In the genomic region with DNA sequence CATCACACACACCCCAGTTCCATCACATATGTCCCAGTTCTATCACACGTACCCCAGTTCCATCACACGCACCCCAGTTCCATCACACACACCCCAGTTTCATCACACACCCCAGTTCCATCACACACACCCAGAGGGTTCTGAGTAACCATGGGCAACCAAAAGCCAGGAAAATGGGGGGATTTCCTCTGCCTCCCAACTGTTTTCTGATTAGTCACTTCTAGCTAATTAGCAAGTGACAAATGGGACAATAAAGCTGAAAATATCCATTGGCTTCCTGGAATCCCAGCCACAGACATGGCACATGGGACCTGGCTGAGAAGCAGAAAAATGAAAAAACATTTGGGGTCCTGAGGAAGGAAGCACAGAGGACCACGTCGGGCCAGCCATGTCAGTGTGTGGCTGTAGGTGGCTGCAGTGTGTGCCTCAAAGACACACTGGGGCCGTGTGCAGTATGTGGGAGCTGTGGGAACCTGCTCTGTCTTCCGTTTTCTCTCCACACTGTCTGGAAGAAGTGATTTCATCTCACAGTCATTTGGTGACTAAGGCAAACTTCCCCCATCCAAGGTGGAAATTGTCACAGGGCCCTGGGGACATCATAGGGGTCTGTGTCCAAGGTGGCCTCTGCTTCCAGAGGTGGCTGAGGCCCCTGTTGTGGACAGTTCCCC, we compare ENCODE assay signal across 8 cellular contexts.
DNase-seq lines count a peak whose midpoint lies in the region; ATAC-seq and TF ChIP-seq lines count a peak whose summit lies in the region.

No MANE protein-coding gene starts in this region.

- H3K36me3 Mint-ChIP-seq in glutamatergic neuron (ENCODE audit: unreplicated experiment) = no peaks in the 10 kb centered on the region

- H3K4me3 Mint-ChIP-seq in glutamatergic neuron (ENCODE audit: unreplicated experiment) = no peak overlapping the region

- no peak overlapping the region for H3K27ac ChIP-seq in aorta (ENCODE audit: low read depth in 1 of 2, low read length in 2 of 2)

- peaks cover 1% of the 10 kb centered on the region for H3K9me3 Mint-ChIP-seq in glutamatergic neuron (ENCODE audit: unreplicated experiment)

- H3K9me3 ChIP-seq in aorta (ENCODE audit: control insufficient read depth, low read length) = no peaks in the 10 kb centered on the region

- no peak for ATAC-seq in aorta (ENCODE audit: low FRiP score)
- ATAC-seq in GM19324 (IDR thresholded peaks at IDR 0.05; ENCODE audit: low FRiP score, unreplicated experiment) = no peak
- ATAC-seq in GM21529 (IDR thresholded peaks at IDR 0.05; ENCODE audit: unreplicated experiment) = no peak

- H3K4me1 Mint-ChIP-seq in glutamatergic neuron (ENCODE audit: low read depth, unreplicated experiment) = peaks cover 42% of the 10 kb centered on the region

- no peaks in the 10 kb centered on the region for H3K36me3 ChIP-seq in aorta (ENCODE audit: control insufficient read depth in 1 of 2, insufficient read depth in 2 of 2, low read length in 1 of 2)

- WGBS in aorta, 2 donors = 79 to 81% methylated on average over 6 of the region's 6 CpGs

- TF ChIP-seq CTCF in glutamatergic neuron (IDR thresholded peaks at IDR 0.05; ENCODE audit: partially characterized antibody, unreplicated experiment) = no peak

- peaks cover 17% of the 10 kb centered on the region for H3K27me3 Mint-ChIP-seq in glutamatergic neuron (ENCODE audit: unreplicated experiment)

- H3K27ac Mint-ChIP-seq in glutamatergic neuron (ENCODE audit: unreplicated experiment) = peak overlapping the region; percentile 22

- intact Hi-C loops in aorta (cut with DNase I) = no loop called here

- no peaks in the 10 kb centered on the region for H3K4me1 ChIP-seq in aorta (ENCODE audit: control insufficient read depth in 1 of 2, insufficient read depth in 2 of 2, low read length in 2 of 2)

- no peak overlapping the region for H3K4me3 ChIP-seq in aorta (ENCODE audit: low read length in 2 of 2)

- no peaks in the 10 kb centered on the region for H3K27me3 ChIP-seq in aorta (ENCODE audit: control insufficient read depth in 1 of 2, insufficient read depth in 2 of 2, low read length in 1 of 2)

- DNase-seq in stimulated activated naive CD4-positive, alpha-beta T cell treated with Interleukin-2 at 50 U/mL for 16 hours (lab: John Stamatoyannopoulos, UW) = peak; percentile 6
- DNase-seq in stimulated activated naive CD4-positive, alpha-beta T cell (lab: John Stamatoyannopoulos, UW) = no peak
- peak; percentile 72 for DNase-seq in UCSD-AML1 (lab: John Stamatoyannopoulos, UW; ENCODE audit: unreplicated experiment)
- DNase-seq in glutamatergic neuron = no peak
- DNase-seq in aorta = peak; percentile 42 to 50
- no peak for DNase-seq in HUDEP-2 (lab: John Stamatoyannopoulos, UW; ENCODE audit: unreplicated experiment in 76 of 76)

Comparison
In these comparisons a context has a peak if more than half of its experiments do, and no peak if none do; other contexts are left out.
1. DNase-seq: peak in stimulated activated naive CD4-positive, alpha-beta T cell treated with Interleukin-2 at 50 U/mL for 16 hours (single experiment), UCSD-AML1 (single experiment) and aorta (2 of 2); none in stimulated activated naive CD4-positive, alpha-beta T cell (0 of 6), glutamatergic neuron (single experiment) and HUDEP-2 (0 of 76).